Comparison of ENCODE assay signal across 8 cellular contexts in genomic region chr7:54888067-54888735, GRCh38.
DNase-seq lines count a peak whose midpoint lies in the region; ATAC-seq and TF ChIP-seq lines count a peak whose summit lies in the region.

No MANE protein-coding gene starts in this region.

- intact Hi-C loops in psoas muscle (cut with DNase I) = no loop called here

- ATAC-seq in psoas muscle = peak in 2 of 4 donors; percentile 27 to 56
- ATAC-seq in HG03175 (IDR thresholded peaks at IDR 0.05; ENCODE audit: unreplicated experiment) = no peak
- no peak for ATAC-seq in stimulated activated naive CD8-positive, alpha-beta T cell treated with anti-CD3 and anti-CD28 coated beads, Interleukin-15, Interleukin-2, amounts not matched to agents 100 U/mL and 50 U/mL, for 24 hours

- TF ChIP-seq CTCF in GM13976 (IDR thresholded peaks at IDR 0.05; ENCODE audit: borderline replicate concordance, control extremely low read depth, extremely low read depth, insufficient read depth, missing control alignments) (no peak), astrocyte of the spinal cord (IDR thresholded peaks at IDR 0.05; ENCODE audit: low read depth, low read length) (no peak), psoas muscle (IDR thresholded peaks at IDR 0.05) (no peak)

- H3K9me3 ChIP-seq in psoas muscle = no peaks in the 10 kb centered on the region

- peak; percentile 3 for DNase-seq in GM13976 (ENCODE audit: low spot score)
- DNase-seq in astrocyte of the spinal cord (ENCODE audit: low read depth, low spot score) = no peak
- DNase-seq in psoas muscle = peak; percentile 23 to 63
- no peak for DNase-seq in MV-4-11 (lab: John Stamatoyannopoulos, UW)
- no peak for DNase-seq in stimulated activated naive CD8-positive, alpha-beta T cell treated with anti-CD3 and anti-CD28 coated beads, Interleukin-15, Interleukin-2, amounts not matched to agents 100 U/mL and 50 U/mL, for 24 hours
- DNase-seq in NCI-H1694 treated with DMSO at 0.1 percent for 48 hours (lab: John Stamatoyannopoulos, UW) = no peak

- H3K36me3 ChIP-seq in psoas muscle (ENCODE audit: insufficient read depth in 1 of 2, low read depth in 1 of 2) = no peaks in the 10 kb centered on the region

- in situ Hi-C loops in GM13976 (cut with MboI; ENCODE audit: low sequenced_read_pairs, unreplicated experiment) = no loop called here
- in situ Hi-C loops in astrocyte of the spinal cord (cut with HindIII; ENCODE audit: low sequenced_read_pairs) = no loop called here

- H3K27me3 ChIP-seq in psoas muscle (ENCODE audit: insufficient read depth in 3 of 3, low read length in 2 of 3) = peaks cover 0 to 13% (median 1%) of the 10 kb centered on the region in 3 donors

- 15 to 24% (median 17%) methylated on average over 26 of the region's 26 CpGs for WGBS in psoas muscle, 3 donors

- H3K4me1 ChIP-seq in psoas muscle = no peaks in the 10 kb centered on the region

- H3K27ac ChIP-seq in psoas muscle = no peak overlapping the region

- H3K4me3 ChIP-seq in astrocyte of the spinal cord (ENCODE audit: low read depth, low read length) (peak overlapping the region; percentile 41), iPS-11a (ENCODE audit: low read depth, low read length) (peak overlapping the region; percentile 46), psoas muscle (peak overlapping the region; percentile 54)

Comparison
In these comparisons a context has a peak if more than half of its experiments do, and no peak if none do; other contexts are left out.
1. DNase-seq: peak in GM13976 (single experiment) and psoas muscle (2 of 2); none in astrocyte of the spinal cord (single experiment), MV-4-11 (single experiment), stimulated activated naive CD8-positive, alpha-beta T cell treated with anti-CD3 and anti-CD28 coated beads, Interleukin-15, Interleukin-2, amounts not matched to agents 100 U/mL and 50 U/mL, for 24 hours (single experiment) and NCI-H1694 treated with DMSO at 0.1 percent for 48 hours (single experiment).
2. Peak in every context shown above with its lines, with median percentiles within 50 percentile points of each other: H3K4me3 ChIP-seq.